In the genomic region with DNA sequence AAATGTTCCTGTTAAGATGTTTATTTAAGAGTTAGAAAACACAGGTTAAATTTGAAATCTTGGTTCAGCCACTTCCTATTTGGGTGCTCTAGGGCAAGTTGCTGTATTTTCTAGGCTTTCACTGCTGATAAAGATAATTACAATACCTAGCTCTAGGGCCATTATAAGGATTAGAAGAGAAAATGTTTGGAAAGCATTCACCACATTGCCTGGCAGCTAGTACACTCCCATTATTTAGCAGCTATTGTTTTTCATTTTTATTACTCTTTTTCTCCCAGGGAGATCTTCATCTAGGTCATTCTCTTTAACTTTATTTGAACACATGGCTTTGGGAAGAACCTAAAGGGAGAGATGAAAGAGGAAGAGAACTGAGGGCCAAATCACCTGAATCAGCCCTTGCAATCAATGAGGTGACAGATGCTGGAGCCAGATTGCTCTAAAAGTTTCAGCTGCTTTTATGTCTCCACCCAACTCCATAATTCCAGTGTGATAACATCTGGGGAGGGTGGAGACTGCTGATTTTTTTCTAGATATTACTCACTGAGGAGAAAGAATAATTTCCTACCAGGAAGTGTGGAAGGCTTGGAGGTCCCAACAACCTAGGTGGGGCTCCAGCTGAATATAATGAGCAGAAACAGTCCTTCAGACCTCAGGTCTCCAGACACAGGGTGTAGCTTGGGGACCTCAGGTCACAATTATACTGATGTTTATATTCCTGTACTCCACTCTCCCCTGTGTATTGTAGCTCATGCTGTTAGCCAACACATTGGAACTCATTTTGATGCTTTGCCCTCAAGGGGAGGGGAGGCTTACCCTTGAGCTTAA, we compare ENCODE assay signal across 17 cellular contexts.
A peak's percentile ranks its signal among the peaks of the same experiment; 100 is the strongest.
DNase-seq lines count a peak whose midpoint lies in the region; ATAC-seq and TF ChIP-seq lines count a peak whose summit lies in the region.
"Had no signal": no experiment of that assay in that cellular context is flagged by ENCODE, and none has a peak within 500 bp of the region (broad histone marks: within the 10 kb centered on the region; RNA-seq: fewer than 3 reads in every experiment).

No MANE protein-coding gene starts in this region.

- peaks cover 3% of the 10 kb centered on the region for H3K9me3 Mint-ChIP-seq in stimulated activated effector memory CD8-positive, alpha-beta T cell treated with anti-CD3 and anti-CD28 coated beads, Interleukin-12 subunit alpha, Interleukin-12 subunit beta, amount 100 ng/mL, for 72 hours
- H3K9me3 Mint-ChIP-seq: activated naive CD8-positive, alpha-beta T cell treated with anti-CD3 and anti-CD28 coated beads, Interleukin-2, amount 50 U/mL, for 24 hours had no signal

- H3K9me3 ChIP-seq in psoas muscle: peaks cover 8% of the 10 kb centered on the region
- H3K9me3 ChIP-seq: Peyer's patch had no signal

- DNase-seq in HCEC 1CT (peak; percentile 30), foreskin keratinocyte (peak in 1 of 2 donors; percentile 55), psoas muscle (no peak), DMS153 treated with DMSO at 0.1 percent for 48 hours (lab: John Stamatoyannopoulos, UW; ENCODE audit: unreplicated experiment) (no peak)
- DNase-seq in activated CD8-positive, alpha-beta memory T cell treated with anti-CD3 and anti-CD28 coated beads for 24 hours: no peak
- DNase-seq in stimulated activated effector memory CD8-positive, alpha-beta T cell treated with anti-CD3 and anti-CD28 coated beads, Interleukin-12 subunit alpha, Interleukin-12 subunit beta, amount 100 ng/mL, for 72 hours (ENCODE audit: low spot score in 2 of 2): no peak
- DNase-seq: activated CD4-positive, alpha-beta memory T cell treated with anti-CD3 and anti-CD28 coated beads for 36 hours; activated naive CD8-positive, alpha-beta T cell treated with anti-CD3 and anti-CD28 coated beads, Interleukin-2, amount 50 U/mL, for 24 hours; AML-193; Caco-2; effector memory CD8-positive, alpha-beta T cell; H7; mesendoderm; Peyer's patch had no signal

- H3K36me3 Mint-ChIP-seq in stimulated activated effector memory CD8-positive, alpha-beta T cell treated with anti-CD3 and anti-CD28 coated beads, Interleukin-12 subunit alpha, Interleukin-12 subunit beta, amount 100 ng/mL, for 72 hours: no peaks in the 10 kb centered on the region
- H3K36me3 Mint-ChIP-seq: activated CD4-positive, alpha-beta memory T cell treated with anti-CD3 and anti-CD28 coated beads for 36 hours had no signal

- H3K4me1 Mint-ChIP-seq in stimulated activated effector memory CD8-positive, alpha-beta T cell treated with anti-CD3 and anti-CD28 coated beads, Interleukin-12 subunit alpha, Interleukin-12 subunit beta, amount 100 ng/mL, for 72 hours: no peaks in the 10 kb centered on the region
- H3K4me1 Mint-ChIP-seq: activated naive CD8-positive, alpha-beta T cell treated with anti-CD3 and anti-CD28 coated beads, Interleukin-2, amount 50 U/mL, for 24 hours had no signal

- ATAC-seq in foreskin keratinocyte (peak; percentile 65), psoas muscle (peak in 2 of 4 donors; percentile 9 to 18), GM18519 (IDR thresholded peaks at IDR 0.05; ENCODE audit: low FRiP score, unreplicated experiment) (no peak)
- ATAC-seq in stimulated activated effector memory CD8-positive, alpha-beta T cell treated with anti-CD3 and anti-CD28 coated beads, Interleukin-12 subunit alpha, Interleukin-12 subunit beta, amount 100 ng/mL, for 72 hours: no peak
- ATAC-seq: activated naive CD8-positive, alpha-beta T cell treated with anti-CD3 and anti-CD28 coated beads, Interleukin-2, amount 50 U/mL, for 24 hours; effector memory CD8-positive, alpha-beta T cell had no signal

- intact Hi-C loops in psoas muscle (cut with DNase I): no loop called here

- H3K27ac ChIP-seq in foreskin keratinocyte (no peak overlapping the region), psoas muscle (peak overlapping the region; percentile 25)

- no peak overlapping the region for H3K4me3 ChIP-seq in psoas muscle
- H3K4me3 ChIP-seq: Peyer's patch had no signal

- TF ChIP-seq CTCF in foreskin keratinocyte (conservative IDR thresholded peaks at IDR 0.05) (no peak), psoas muscle (IDR thresholded peaks at IDR 0.05) (no peak)

- H3K27me3 ChIP-seq in foreskin keratinocyte (no peaks in the 10 kb centered on the region), psoas muscle (ENCODE audit: insufficient read depth in 3 of 3, low read length in 2 of 3) (no peaks in the 10 kb centered on the region)
- H3K27me3 ChIP-seq: Peyer's patch had no signal

- H3K4me1 ChIP-seq in foreskin keratinocyte (peaks cover 6% of the 10 kb centered on the region), psoas muscle (peaks cover 30% of the 10 kb centered on the region)
- H3K4me1 ChIP-seq: Caco-2 had no signal

- H3K4me3 Mint-ChIP-seq in stimulated activated effector memory CD8-positive, alpha-beta T cell treated with anti-CD3 and anti-CD28 coated beads, Interleukin-12 subunit alpha, Interleukin-12 subunit beta, amount 100 ng/mL, for 72 hours: no peak overlapping the region
- H3K4me3 Mint-ChIP-seq: activated CD4-positive, alpha-beta memory T cell treated with anti-CD3 and anti-CD28 coated beads for 36 hours; activated naive CD8-positive, alpha-beta T cell treated with anti-CD3 and anti-CD28 coated beads, Interleukin-2, amount 50 U/mL, for 24 hours; activated T-helper 1 cell treated with anti-CD3 and anti-CD28 coated beads, Interleukin-12 subunit alpha, Interleukin-12 subunit beta, Interleukin-2, Interleukin-4 antibody, amounts not matched to agents 30 ng/mL and 10 ng/mL and 1 ng/mL, durations not matched to agents 14 hours and 24 hours and 36 hours; effector memory CD8-positive, alpha-beta T cell had no signal

- H3K27ac Mint-ChIP-seq in stimulated activated effector memory CD8-positive, alpha-beta T cell treated with anti-CD3 and anti-CD28 coated beads, Interleukin-12 subunit alpha, Interleukin-12 subunit beta, amount 100 ng/mL, for 72 hours: no peak overlapping the region
- H3K27ac Mint-ChIP-seq: activated CD4-positive, alpha-beta memory T cell treated with anti-CD3 and anti-CD28 coated beads for 36 hours; activated naive CD8-positive, alpha-beta T cell treated with anti-CD3 and anti-CD28 coated beads, Interleukin-2, amount 50 U/mL, for 24 hours; activated T-helper 1 cell treated with anti-CD3 and anti-CD28 coated beads, Interleukin-12 subunit alpha, Interleukin-12 subunit beta, Interleukin-2, Interleukin-4 antibody, amounts not matched to agents 30 ng/mL and 10 ng/mL and 1 ng/mL, durations not matched to agents 14 hours and 24 hours and 36 hours; effector memory CD8-positive, alpha-beta T cell had no signal

- no peaks in the 10 kb centered on the region for H3K36me3 ChIP-seq in psoas muscle (ENCODE audit: insufficient read depth in 1 of 2, low read depth in 1 of 2)
- H3K36me3 ChIP-seq: Peyer's patch had no signal

TF ChIP-seq in PFSK-1, 5 proteins besides CTCF, POLR2A, EP300 and RAD21:
- TF ChIP-seq FOXP2 (optimal IDR thresholded peaks at IDR 0.05; ENCODE audit: borderline replicate concordance, extremely low read depth, extremely low read length, insufficient read depth) (no peak), TAF1 (IDR thresholded peaks at IDR 0.05; ENCODE audit: borderline replicate concordance, insufficient read depth, low read length) (peak; percentile 20; the same call in 1 of the 2 replicates), POLR2AphosphoS5 (IDR thresholded peaks at IDR 0.05; ENCODE audit: low read depth, low read length) (no peak), SIN3A (IDR thresholded peaks at IDR 0.05; ENCODE audit: borderline replicate concordance, insufficient read depth, low read length) (peak; percentile 73; the same call in 1 of the 2 replicates)
- TF ChIP-seq, protein P1, sequence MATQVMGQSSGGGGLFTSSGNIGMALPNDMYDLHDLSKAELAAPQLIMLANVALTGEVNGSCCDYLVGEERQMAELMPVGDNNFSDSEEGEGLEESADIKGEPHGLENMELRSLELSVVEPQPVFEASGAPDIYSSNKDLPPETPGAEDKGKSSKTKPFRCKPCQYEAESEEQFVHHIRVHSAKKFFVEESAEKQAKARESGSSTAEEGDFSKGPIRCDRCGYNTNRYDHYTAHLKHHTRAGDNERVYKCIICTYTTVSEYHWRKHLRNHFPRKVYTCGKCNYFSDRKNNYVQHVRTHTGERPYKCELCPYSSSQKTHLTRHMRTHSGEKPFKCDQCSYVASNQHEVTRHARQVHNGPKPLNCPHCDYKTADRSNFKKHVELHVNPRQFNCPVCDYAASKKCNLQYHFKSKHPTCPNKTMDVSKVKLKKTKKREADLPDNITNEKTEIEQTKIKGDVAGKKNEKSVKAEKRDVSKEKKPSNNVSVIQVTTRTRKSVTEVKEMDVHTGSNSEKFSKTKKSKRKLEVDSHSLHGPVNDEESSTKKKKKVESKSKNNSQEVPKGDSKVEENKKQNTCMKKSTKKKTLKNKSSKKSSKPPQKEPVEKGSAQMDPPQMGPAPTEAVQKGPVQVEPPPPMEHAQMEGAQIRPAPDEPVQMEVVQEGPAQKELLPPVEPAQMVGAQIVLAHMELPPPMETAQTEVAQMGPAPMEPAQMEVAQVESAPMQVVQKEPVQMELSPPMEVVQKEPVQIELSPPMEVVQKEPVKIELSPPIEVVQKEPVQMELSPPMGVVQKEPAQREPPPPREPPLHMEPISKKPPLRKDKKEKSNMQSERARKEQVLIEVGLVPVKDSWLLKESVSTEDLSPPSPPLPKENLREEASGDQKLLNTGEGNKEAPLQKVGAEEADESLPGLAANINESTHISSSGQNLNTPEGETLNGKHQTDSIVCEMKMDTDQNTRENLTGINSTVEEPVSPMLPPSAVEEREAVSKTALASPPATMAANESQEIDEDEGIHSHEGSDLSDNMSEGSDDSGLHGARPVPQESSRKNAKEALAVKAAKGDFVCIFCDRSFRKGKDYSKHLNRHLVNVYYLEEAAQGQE (IDR thresholded peaks at IDR 0.05; ENCODE audit: insufficient read depth in 1 of 2, low read depth in 2 of 2, low read length in 2 of 2): 0 out of 4 replicates have a peak, but pooled peaks of 1 of the 2 experiments have one; percentile 28
